Comparison of ENCODE assay signal across 8 cellular contexts in genomic region chr2:8303322-8303832, GRCh38.
DNase-seq lines count a peak whose midpoint lies in the region; ATAC-seq and TF ChIP-seq lines count a peak whose summit lies in the region.

No MANE protein-coding gene starts in this region.

- no peak for TF ChIP-seq POLR2A in thyroid gland (IDR thresholded peaks at IDR 0.05)

- peak; percentile 68 for ATAC-seq in GM18511 (IDR thresholded peaks at IDR 0.05; ENCODE audit: unreplicated experiment)
- peak; percentile 63 for ATAC-seq in HG02938 (IDR thresholded peaks at IDR 0.05; ENCODE audit: unreplicated experiment)
- ATAC-seq in activated naive CD4-positive, alpha-beta T cell treated with anti-CD3 and anti-CD28 coated beads, Interleukin-2, amount 50 U/mL, for 72 hours, result peak; percentile 49 to 58
- ATAC-seq in naive thymus-derived CD8-positive, alpha-beta T cell, result peak; percentile 97 to 99

- no peak overlapping the region for H3K4me3 ChIP-seq in thyroid gland (replicated peaks in 1 of 3)
- H3K4me3 ChIP-seq in H7 (ENCODE audit: insufficient read depth, low read depth, low read length), result no peak overlapping the region

- WGBS in thyroid gland, 2 donors, result 68 to 70% methylated on average over 10 of the region's 10 CpGs

- H3K4me1 ChIP-seq in thyroid gland, result no peaks in the 10 kb centered on the region

- H3K4me1 Mint-ChIP-seq in naive thymus-derived CD8-positive, alpha-beta T cell, result peaks cover 31 to 90% (median 57%) of the 10 kb centered on the region in 4 donors

- H3K36me3 Mint-ChIP-seq in activated naive CD4-positive, alpha-beta T cell treated with anti-CD3 and anti-CD28 coated beads, Interleukin-2, amount 50 U/mL, for 72 hours, result peaks cover 10 to 27% of the 10 kb centered on the region in 2 donors
- H3K36me3 Mint-ChIP-seq in naive thymus-derived CD8-positive, alpha-beta T cell, result no peaks in the 10 kb centered on the region

- no peak for TF ChIP-seq CTCF in thyroid gland (IDR thresholded peaks at IDR 0.05)

- H3K4me3 Mint-ChIP-seq in naive thymus-derived CD8-positive, alpha-beta T cell, result peak overlapping the region; percentile 51 to 85 (median 74)

- intact Hi-C loops in thyroid gland (cut with DNase I), result no loop called here

- H3K9me3 ChIP-seq in thyroid gland, result no peaks in the 10 kb centered on the region

- peaks cover 0 to 7% (median 0%) of the 10 kb centered on the region in 5 donors for H3K27me3 Mint-ChIP-seq in naive thymus-derived CD8-positive, alpha-beta T cell

- H3K27ac Mint-ChIP-seq in activated naive CD4-positive, alpha-beta T cell treated with anti-CD3 and anti-CD28 coated beads, Interleukin-2, amount 50 U/mL, for 72 hours, result peak overlapping the region; percentile 19 to 26
- peak overlapping the region in 8 of 10 donors; percentile 6 to 87 (median 63) for H3K27ac Mint-ChIP-seq in naive thymus-derived CD8-positive, alpha-beta T cell

- POLR2A ChIA-PET in naive thymus-derived CD8-positive, alpha-beta T cell (lab: Charles Lee), result no interaction called here

- H3K36me3 ChIP-seq in thyroid gland (no peaks in the 10 kb centered on the region), H7 (replicated peaks; ENCODE audit: control insufficient read depth, insufficient read depth, low read length) (no peaks in the 10 kb centered on the region)

- DNase-seq in SKM-1 treated with dmso at 0.1 percent for 144 hours (lab: John Stamatoyannopoulos, UW; ENCODE audit: unreplicated experiment) (peak; percentile 86), thyroid gland (peak; percentile 17 to 24), NCI-H748 (lab: John Stamatoyannopoulos, UW; ENCODE audit: unreplicated experiment) (no peak), H7 (no peak)
- DNase-seq in activated naive CD4-positive, alpha-beta T cell treated with anti-CD3 and anti-CD28 coated beads, Interleukin-2, amount 50 U/mL, for 72 hours (ENCODE audit: low spot score in 2 of 2), result peak; percentile 54 to 61
- peak in 9 of 10 donors; percentile 43 to 88 (median 75) for DNase-seq in naive thymus-derived CD8-positive, alpha-beta T cell

- H3K27me3 ChIP-seq in thyroid gland, result no peaks in the 10 kb centered on the region
- H3K27me3 ChIP-seq in H7 (ENCODE audit: control insufficient read depth, insufficient read depth, low read length), result no peaks in the 10 kb centered on the region

- H3K9me3 Mint-ChIP-seq in activated naive CD4-positive, alpha-beta T cell treated with anti-CD3 and anti-CD28 coated beads, Interleukin-2, amount 50 U/mL, for 72 hours, result peaks cover 0 to 19% of the 10 kb centered on the region in 2 donors
- peaks cover 0 to 4% (median 0%) of the 10 kb centered on the region in 9 donors for H3K9me3 Mint-ChIP-seq in naive thymus-derived CD8-positive, alpha-beta T cell

- no peak overlapping the region for H3K27ac ChIP-seq in thyroid gland

Comparison
In these comparisons a context has a peak if more than half of its experiments do, and no peak if none do; other contexts are left out.
1. DNase-seq: peak in SKM-1 treated with dmso at 0.1 percent for 144 hours (single experiment), activated naive CD4-positive, alpha-beta T cell treated with anti-CD3 and anti-CD28 coated beads, Interleukin-2, amount 50 U/mL, for 72 hours (2 of 2), naive thymus-derived CD8-positive, alpha-beta T cell (9 of 10) and thyroid gland (2 of 2); none in NCI-H748 (single experiment) and H7 (single experiment).
2. Peak in every context shown above with its lines, with median percentiles within 50 percentile points of each other: ATAC-seq.